Comparison of ENCODE assay signal across 8 cellular contexts in genomic region chr2:27191107-27191829, GRCh38. TPM values are rescaled to one million over a fixed set of nuclear protein-coding genes. Genes with fewer than 3 reads are reported as not detected.
A peak's percentile ranks its signal among the peaks of the same experiment; 100 is the strongest.
DNase-seq lines count a peak whose midpoint lies in the region; ATAC-seq and TF ChIP-seq lines count a peak whose summit lies in the region.

No MANE protein-coding gene starts in this region.

- WGBS in hepatocyte (ENCODE audit: low lambda C conversion rate, missing lambda C conversion rate) = 42% methylated on average over 8 of the region's 8 CpGs

- H4K20me1 ChIP-seq in hepatocyte (ENCODE audit: insufficient read depth, poor library complexity, severe bottlenecking) = no peaks in the 10 kb centered on the region

- no peaks in the 10 kb centered on the region for H3K9me2 ChIP-seq in hepatocyte (replicated peaks; ENCODE audit: insufficient read depth)

- H3K9me3 ChIP-seq in hepatocyte (ENCODE audit: low read depth) = no peaks in the 10 kb centered on the region

- peak; percentile 53 for DNase-seq in Daoy (ENCODE audit: low read depth)
- peak; percentile 40 for DNase-seq in KG1 (lab: John Stamatoyannopoulos, UW)
- DNase-seq in OCI-M1 (lab: John Stamatoyannopoulos, UW) = peak; percentile 79
- peak in 31 of 58 donors; percentile 2 to 74 (median 17) for DNase-seq in anterior cingulate cortex (lab: John Stamatoyannopoulos, UW)
- peak; percentile 66 for DNase-seq in hepatocyte (ENCODE audit: low spot score)
- peak; percentile 35 for DNase-seq in stimulated activated CD4-positive, alpha-beta T cell treated with anti-CD3 and anti-CD28 coated beads, Interleukin-1b, Interleukin-23, amount 100 ng/mL, for 48 hours
- no peak for DNase-seq in posterior vena cava (ENCODE audit: low spot score)

- H3K4me3 ChIP-seq in hepatocyte = no peak overlapping the region

- no peaks in the 10 kb centered on the region for H3K79me2 ChIP-seq in hepatocyte

- no peaks in the 10 kb centered on the region for H3K27me3 ChIP-seq in hepatocyte

- H3K27ac ChIP-seq in hepatocyte = no peak overlapping the region

- H3K36me3 ChIP-seq in hepatocyte (replicated peaks; ENCODE audit: insufficient read depth, low read depth) = no peaks in the 10 kb centered on the region

- no peak overlapping the region for H2AFZ ChIP-seq in hepatocyte

- intact Hi-C loops in posterior vena cava (cut with DNase I) = loop anchor here in 1 of 2 donors (5.0 kb wide), 1 partner anchor 89 kb away; no protein-coding TSS in a partner anchor

- H3K4me2 ChIP-seq in hepatocyte = no peak overlapping the region

- no peak for ATAC-seq in HG02759 (IDR thresholded peaks at IDR 0.05; ENCODE audit: unreplicated experiment)

- H3K4me1 ChIP-seq in hepatocyte (ENCODE audit: insufficient read depth) = no peaks in the 10 kb centered on the region

- peak; percentile 63 for TF ChIP-seq CTCF in hepatocyte (IDR thresholded peaks at IDR 0.05; ENCODE audit: poor library complexity)

RNA-seq across cellular contexts. Expression of gene ATRAID, which starts 20.6 kb away (rescaled TPM):
- 94.2 and 249 TPM in 2 replicates for total RNA-seq in Daoy (2014; rRNA removed; shearing (Covaris generic))
- 161 and 173 TPM in 2 replicates for total RNA-seq in hepatocyte
- polyA plus RNA-seq in hepatocyte = 259 and 281 TPM in 2 replicates
- total RNA-seq in posterior vena cava = 100 to 1,000 TPM in 1 of 2 donors, 10 to 100 TPM in 1; 76.1 to 116 TPM

RNA-seq across cellular contexts. Expression of gene SLC5A6, which starts 20.8 kb away (rescaled TPM):
- total RNA-seq in Daoy (2014; rRNA removed; shearing (Covaris generic)) = 86.8 and 101 TPM in 2 replicates
- total RNA-seq in hepatocyte (65.8 and 72.3 TPM in 2 replicates), posterior vena cava (10 to 100 TPM; 15.3 to 16.8 TPM)
- 58.9 and 66.6 TPM in 2 replicates for polyA plus RNA-seq in hepatocyte

RNA-seq across cellular contexts. Expression of gene CAD, which starts 25.9 kb away (rescaled TPM):
- 26.6 and 29.7 TPM in 2 replicates for total RNA-seq in Daoy (2014; rRNA removed; shearing (Covaris generic))
- total RNA-seq in hepatocyte (13.2 and 16.6 TPM in 2 replicates), posterior vena cava (10 to 100 TPM; 20.1 to 27.4 TPM)
- polyA plus RNA-seq in hepatocyte = 20.7 TPM in 2 replicates

RNA-seq across cellular contexts. Expression of gene TCF23, which starts 42.5 kb away (rescaled TPM):
- total RNA-seq in Daoy (2014; rRNA removed; shearing (Covaris generic)) = not detected in 2 replicates
- total RNA-seq in hepatocyte (not detected in 2 replicates), posterior vena cava (10 to 100 TPM in 1 of 2 donors, 1 to 10 TPM in 1; 5.0 to 10.7 TPM)
- polyA plus RNA-seq in hepatocyte = not detected in 2 replicates

RNA-seq across cellular contexts. Expression of gene PRR30, which starts 52.1 kb away (rescaled TPM):
- not detected in 2 replicates for total RNA-seq in Daoy (2014; rRNA removed; shearing (Covaris generic))
- not detected in 2 replicates for total RNA-seq in hepatocyte
- polyA plus RNA-seq in hepatocyte = not detected in 2 replicates
- total RNA-seq in posterior vena cava = not detected
